ENCODE assay signal across 8 cellular contexts in genomic region chr2:28390241-28390856, GRCh38. TPM values are rescaled to one million over a fixed set of nuclear protein-coding genes. Genes with fewer than 3 reads are reported as not detected.
A peak's percentile ranks its signal among the peaks of the same experiment; 100 is the strongest.
DNase-seq lines count a peak whose midpoint lies in the region; ATAC-seq and TF ChIP-seq lines count a peak whose summit lies in the region.

No MANE protein-coding gene starts in this region.

- H3K4me2 ChIP-seq in SU-DHL-6 (ENCODE audit: low read depth, low read length, poor library complexity, severe bottlenecking) (peak overlapping the region; percentile 91), trophoblast cell (ENCODE audit: low read length) (peak overlapping the region; percentile 67)

- H3K9me3 ChIP-seq in SU-DHL-6 (ENCODE audit: insufficient read depth, low read length) (no peaks in the 10 kb centered on the region), trophoblast cell (ENCODE audit: insufficient read depth, low read depth, low read length) (no peaks in the 10 kb centered on the region), tibial nerve (no peaks in the 10 kb centered on the region)

- peak; percentile 36 to 67 for TF ChIP-seq POLR2A in tibial nerve (IDR thresholded peaks at IDR 0.05)

- peaks cover 58% of the 10 kb centered on the region for H3K79me1 ChIP-seq in trophoblast cell (ENCODE audit: low read length)

- H4K20me1 ChIP-seq in SU-DHL-6 (ENCODE audit: low read depth, low read length): no peaks in the 10 kb centered on the region

- H2AFZ ChIP-seq in SU-DHL-6 (ENCODE audit: low read depth, low read length, severe bottlenecking) (peak overlapping the region; percentile 60), trophoblast cell (ENCODE audit: insufficient read depth, low read length, poor library complexity) (peak overlapping the region; percentile 95)

- TF ChIP-seq CTCF in GM12865 (IDR thresholded peaks at IDR 0.05; ENCODE audit: insufficient read depth, low read depth, low read length, missing control alignments) (no peak), SU-DHL-6 (IDR thresholded peaks at IDR 0.05; ENCODE audit: insufficient read depth, low read length, poor library complexity, severe bottlenecking) (no peak), tibial nerve (IDR thresholded peaks at IDR 0.05) (peak in 2 of 5 experiments; percentile 70 to 71)

- peak overlapping the region; percentile 83 for H3K18ac ChIP-seq in trophoblast cell (ENCODE audit: low read length)

- H4K91ac ChIP-seq in trophoblast cell (ENCODE audit: low read depth, low read length): peak overlapping the region; percentile 86

- H3K4me1 Mint-ChIP-seq in activated naive CD8-positive, alpha-beta T cell treated with anti-CD3 and anti-CD28 coated beads, Interleukin-2, amount 50 U/mL, for 24 hours: peaks cover 44% of the 10 kb centered on the region

- no CpG with 5 or more reads among the region's 53 CpGs for WGBS in trophoblast cell (ENCODE audit: extremely low coverage, insufficient coverage, insufficient read length)
- 0 to 1% methylated on average over 19 to 35 of the region's 53 CpGs for WGBS in tibial nerve, 2 donors

- peak overlapping the region; percentile 98 for H4K8ac ChIP-seq in trophoblast cell (ENCODE audit: low read depth, low read length)

- no peak overlapping the region for H3K23ac ChIP-seq in trophoblast cell (ENCODE audit: low read length)

- intact Hi-C loops in cardiac septum (cut with DNase I): loop anchor here (1.0 to 5.0 kb wide), 6 partner anchors 52 to 653 kb away; partner anchors contain the start of genes BABAM2, MRPL33 and RBKS

- peaks cover 10% of the 10 kb centered on the region for H3K36me3 Mint-ChIP-seq in activated naive CD8-positive, alpha-beta T cell treated with anti-CD3 and anti-CD28 coated beads, Interleukin-2, amount 50 U/mL, for 24 hours (ENCODE audit: low read depth)

- peak overlapping the region; percentile 89 for H3K27ac Mint-ChIP-seq in activated naive CD8-positive, alpha-beta T cell treated with anti-CD3 and anti-CD28 coated beads, Interleukin-2, amount 50 U/mL, for 24 hours

- H2BK5ac ChIP-seq in trophoblast cell (ENCODE audit: low read depth, low read length, poor library complexity): peak overlapping the region; percentile 97

- H3K4me3 ChIP-seq in GM12865 (ENCODE audit: low read depth, low read length) (peak overlapping the region; percentile 86), SU-DHL-6 (ENCODE audit: insufficient read depth, low read length, poor library complexity, severe bottlenecking) (peak overlapping the region; percentile 67), trophoblast cell (ENCODE audit: low read depth, low read length) (peak overlapping the region; percentile 54), tibial nerve (peak overlapping the region; percentile 71 to 99 (median 87))

- in situ Hi-C loops in KBM-7 (cut with MboI; ENCODE audit: low pct_unique_long_range_greater_than_20kb, low sequenced_read_pairs): no loop called here

- H3K4me1 ChIP-seq in trophoblast cell (ENCODE audit: control insufficient read depth in 1 of 2, insufficient read depth in 2 of 2, low read length in 2 of 2): peaks cover 20 to 26% of the 10 kb centered on the region in 2 experiments
- H3K4me1 ChIP-seq in tibial nerve: peaks cover 0 to 12% (median 10%) of the 10 kb centered on the region in 4 donors

- no peak overlapping the region for H3K4me3 Mint-ChIP-seq in activated naive CD8-positive, alpha-beta T cell treated with anti-CD3 and anti-CD28 coated beads, Interleukin-2, amount 50 U/mL, for 24 hours

- H3K9ac ChIP-seq in SU-DHL-6 (ENCODE audit: low read length) (peak overlapping the region; percentile 73), trophoblast cell (ENCODE audit: low read length) (peak overlapping the region; percentile 77)

- H2BK12ac ChIP-seq in trophoblast cell (ENCODE audit: low read length): peak overlapping the region; percentile 89

- peak; percentile 65 for ATAC-seq in activated naive CD8-positive, alpha-beta T cell treated with anti-CD3 and anti-CD28 coated beads, Interleukin-2, amount 50 U/mL, for 24 hours
- no peak for ATAC-seq in GM18861 (IDR thresholded peaks at IDR 0.05; ENCODE audit: unreplicated experiment)

- H3K14ac ChIP-seq in trophoblast cell (ENCODE audit: low read length): peak overlapping the region; percentile 87

- H3K9me3 Mint-ChIP-seq in activated naive CD8-positive, alpha-beta T cell treated with anti-CD3 and anti-CD28 coated beads, Interleukin-2, amount 50 U/mL, for 24 hours: no peaks in the 10 kb centered on the region

- H3K9me2 ChIP-seq in SU-DHL-6 (replicated peaks; ENCODE audit: insufficient read depth, low read length): no peaks in the 10 kb centered on the region

- H3K27me3 Mint-ChIP-seq in activated naive CD8-positive, alpha-beta T cell treated with anti-CD3 and anti-CD28 coated beads, Interleukin-2, amount 50 U/mL, for 24 hours: peaks cover 2% of the 10 kb centered on the region

- H2BK120ac ChIP-seq in trophoblast cell (ENCODE audit: insufficient read depth, low read length, poor library complexity): peak overlapping the region; percentile 92

- DNase-seq in GM12865 (ENCODE audit: low read depth): peak; percentile 88
- DNase-seq in KBM-7: peak; percentile 82
- DNase-seq in activated naive CD8-positive, alpha-beta T cell treated with anti-CD3 and anti-CD28 coated beads, Interleukin-2, amount 50 U/mL, for 24 hours: peak; percentile 93
- peak; percentile 96 for DNase-seq in cardiac septum (ENCODE audit: low spot score)
- peak; percentile 75 to 79 for DNase-seq in trophoblast cell
- peak; percentile 78 to 81 for DNase-seq in tibial nerve (ENCODE audit: low spot score in 2 of 2)

- TF ChIP-seq EP300 in tibial nerve (IDR thresholded peaks at IDR 0.05): peak in 1 of 2 donors; percentile 84

- peak overlapping the region; percentile 87 for H3K4ac ChIP-seq in trophoblast cell (ENCODE audit: low read depth, low read length)

- H2AK5ac ChIP-seq in trophoblast cell (ENCODE audit: low read length): peak overlapping the region; percentile 40

- 0 out of 2 replicates have a peak, but pooled peaks cover 3% of the 10 kb centered on the region for H3F3A ChIP-seq in SU-DHL-6 (ENCODE audit: insufficient read depth)

- peak overlapping the region; percentile 94 for H4K12ac ChIP-seq in trophoblast cell (ENCODE audit: low read depth, low read length)

- H3K36me3 ChIP-seq in SU-DHL-6 (ENCODE audit: low read length): no peaks in the 10 kb centered on the region
- H3K36me3 ChIP-seq in trophoblast cell (ENCODE audit: control insufficient read depth in 1 of 2, insufficient read depth in 2 of 2, low read length in 2 of 2): no peaks in the 10 kb centered on the region
- H3K36me3 ChIP-seq in tibial nerve: no peaks in the 10 kb centered on the region

- H3K79me2 ChIP-seq in SU-DHL-6 (ENCODE audit: insufficient read depth, low read length) (no peaks in the 10 kb centered on the region), trophoblast cell (ENCODE audit: control insufficient read depth, insufficient read depth, low read length, poor library complexity) (peaks cover 30% of the 10 kb centered on the region)

- H3K27me3 ChIP-seq in SU-DHL-6 (ENCODE audit: low read length) (no peaks in the 10 kb centered on the region), trophoblast cell (ENCODE audit: insufficient read depth, low read length) (no peaks in the 10 kb centered on the region), tibial nerve (no peaks in the 10 kb centered on the region)

- H3K27ac ChIP-seq in SU-DHL-6 (ENCODE audit: low read depth, low read length) (no peak overlapping the region), trophoblast cell (ENCODE audit: low read depth, low read length) (peak overlapping the region; percentile 98), tibial nerve (peak overlapping the region; percentile 99 to 100 (median 100))

RNA-seq across cellular contexts. Expression of gene FOSL2, which starts 2.3 kb away (rescaled TPM):
- total RNA-seq in cardiac septum: 65.4 TPM
- polyA plus RNA-seq in trophoblast cell (2013): 25.9 and 27.5 TPM in 2 replicates
- total RNA-seq in tibial nerve: 100 to 1,000 TPM; 141 to 207 (median 190) TPM
